ENCODE assay signal across 22 cellular contexts in the genomic region with DNA sequence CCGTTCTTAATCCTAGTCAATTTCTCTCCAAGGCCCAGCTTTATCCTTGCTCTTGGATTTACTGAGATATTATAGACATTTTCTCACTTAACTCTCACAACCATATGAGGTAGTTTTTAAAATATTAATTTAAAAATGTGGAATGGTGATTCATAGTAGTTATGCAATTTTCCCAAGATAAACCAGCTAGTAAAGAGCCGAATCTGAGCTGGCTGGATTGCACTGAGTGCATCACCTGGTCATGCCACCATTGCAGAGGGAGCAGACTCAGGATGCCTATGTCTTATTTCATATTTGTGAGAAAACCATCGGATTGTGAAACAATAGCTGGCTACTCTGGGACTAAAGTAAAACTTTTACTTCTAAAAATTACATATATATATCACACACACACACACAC.
DNase-seq lines count a peak whose midpoint lies in the region; ATAC-seq and TF ChIP-seq lines count a peak whose summit lies in the region.
"Had no signal": no experiment of that assay in that cellular context is flagged by ENCODE, and none has a peak within 500 bp of the region (broad histone marks: within the 10 kb centered on the region; RNA-seq: fewer than 3 reads in every experiment).

No MANE protein-coding gene starts in this region.

- no peak overlapping the region for H4K12ac ChIP-seq in trophoblast cell (ENCODE audit: low read depth, low read length)

- H3K4me1 Mint-ChIP-seq in type B pancreatic cell (ENCODE audit: unreplicated experiment), result no peaks in the 10 kb centered on the region
- no peaks in the 10 kb centered on the region for H3K4me1 Mint-ChIP-seq in stimulated activated naive CD8-positive, alpha-beta T cell treated with anti-CD3 and anti-CD28 coated beads, Interleukin-15, amount 100 ng/mL, for 72 hours
- H3K4me1 Mint-ChIP-seq in activated T-cell treated with anti-CD3 and anti-CD28 coated beads, Interleukin-2, amount 50 U/mL, for 72 hours (ENCODE audit: low read depth), result no peaks in the 10 kb centered on the region
- H3K4me1 Mint-ChIP-seq: T-helper 17 cell had no signal

- no peak overlapping the region for H3K27ac Mint-ChIP-seq in type B pancreatic cell
- no peak overlapping the region for H3K27ac Mint-ChIP-seq in stimulated activated naive CD8-positive, alpha-beta T cell treated with anti-CD3 and anti-CD28 coated beads, Interleukin-15, amount 100 ng/mL, for 72 hours
- no peak overlapping the region for H3K27ac Mint-ChIP-seq in activated T-cell treated with anti-CD3 and anti-CD28 coated beads, Interleukin-2, amount 50 U/mL, for 72 hours
- H3K27ac Mint-ChIP-seq: activated CD8-positive, alpha-beta T cell treated with anti-CD3 and anti-CD28 coated beads, Interleukin-2, amount 10 ng/mL, durations not matched to agents 7 days and 5 days; T-helper 17 cell had no signal

- no peak overlapping the region for H3K14ac ChIP-seq in trophoblast cell (ENCODE audit: low read length)

- no peak for ATAC-seq in stimulated activated naive CD8-positive, alpha-beta T cell treated with anti-CD3 and anti-CD28 coated beads, Interleukin-15, amount 100 ng/mL, for 72 hours
- no peak for ATAC-seq in activated T-cell treated with anti-CD3 and anti-CD28 coated beads, Interleukin-2, amount 50 U/mL, for 72 hours (replicated peaks in 1 of 2)
- ATAC-seq: activated CD8-positive, alpha-beta T cell treated with anti-CD3 and anti-CD28 coated beads, Interleukin-2, amount 10 ng/mL, durations not matched to agents 7 days and 5 days; left lung; stimulated activated naive CD8-positive, alpha-beta T cell treated with anti-CD3 and anti-CD28 coated beads, Interleukin-15, Interleukin-2, amounts not matched to agents 100 U/mL and 50 U/mL, for 24 hours; T-helper 17 cell had no signal

- no peak overlapping the region for H4K91ac ChIP-seq in trophoblast cell (ENCODE audit: low read depth, low read length)

- no peak for TF ChIP-seq CTCF in RWPE1 (conservative IDR thresholded peaks at IDR 0.05; ENCODE audit: low read depth)
- TF ChIP-seq CTCF in epithelial cell of esophagus (IDR thresholded peaks at IDR 0.05; ENCODE audit: insufficient read depth, low read depth, low read length, missing control alignments), result no peak
- no peak for TF ChIP-seq CTCF in type B pancreatic cell (conservative IDR thresholded peaks at IDR 0.05)

- no peaks in the 10 kb centered on the region for H3K4me1 ChIP-seq in trophoblast cell (ENCODE audit: control insufficient read depth in 1 of 2, insufficient read depth in 2 of 2, low read length in 2 of 2)
- H3K4me1 ChIP-seq: left lung, prostate gland had no signal

- H3K79me1 ChIP-seq in trophoblast cell (ENCODE audit: low read length), result no peaks in the 10 kb centered on the region

- POLR2A ChIA-PET in RWPE1 (lab: Yijun Ruan, JAX; ENCODE audit: low non-redundant PET), result no interaction called here

- no peak overlapping the region for H2BK120ac ChIP-seq in trophoblast cell (ENCODE audit: insufficient read depth, low read length, poor library complexity)

- no peaks in the 10 kb centered on the region for H3K27me3 Mint-ChIP-seq in type B pancreatic cell
- no peaks in the 10 kb centered on the region for H3K27me3 Mint-ChIP-seq in stimulated activated naive CD8-positive, alpha-beta T cell treated with anti-CD3 and anti-CD28 coated beads, Interleukin-15, amount 100 ng/mL, for 72 hours
- no peaks in the 10 kb centered on the region for H3K27me3 Mint-ChIP-seq in activated T-cell treated with anti-CD3 and anti-CD28 coated beads, Interleukin-2, amount 50 U/mL, for 72 hours (ENCODE audit: low read depth)
- H3K27me3 Mint-ChIP-seq: T-helper 17 cell had no signal

- H3K9me3 Mint-ChIP-seq in type B pancreatic cell, result no peaks in the 10 kb centered on the region
- H3K9me3 Mint-ChIP-seq in stimulated activated naive CD8-positive, alpha-beta T cell treated with anti-CD3 and anti-CD28 coated beads, Interleukin-15, amount 100 ng/mL, for 72 hours, result peaks cover 0 to 6% of the 10 kb centered on the region in 2 donors
- peaks cover 0 to 2% of the 10 kb centered on the region in 2 donors for H3K9me3 Mint-ChIP-seq in activated T-cell treated with anti-CD3 and anti-CD28 coated beads, Interleukin-2, amount 50 U/mL, for 72 hours

- H3K36me3 Mint-ChIP-seq in type B pancreatic cell, result no peaks in the 10 kb centered on the region
- no peaks in the 10 kb centered on the region for H3K36me3 Mint-ChIP-seq in activated T-cell treated with anti-CD3 and anti-CD28 coated beads, Interleukin-2, amount 50 U/mL, for 72 hours (ENCODE audit: insufficient read depth in 2 of 2)

- H3K4me2 ChIP-seq in trophoblast cell (ENCODE audit: low read length), result no peak overlapping the region
- H3K4me2 ChIP-seq: BLaER1, SK-N-SH had no signal

- no peak overlapping the region for H2AK5ac ChIP-seq in trophoblast cell (ENCODE audit: low read length)

- H3K4me3 ChIP-seq in epithelial cell of esophagus (ENCODE audit: low read length) (no peak overlapping the region), trophoblast cell (ENCODE audit: low read depth, low read length) (no peak overlapping the region)
- H3K4me3 ChIP-seq: BLaER1, left lung, prostate gland, thyroid gland had no signal

- no peaks in the 10 kb centered on the region for H3K36me3 ChIP-seq in trophoblast cell (ENCODE audit: control insufficient read depth in 1 of 2, insufficient read depth in 2 of 2, low read length in 2 of 2)
- H3K36me3 ChIP-seq: BLaER1, left lung, prostate gland, thyroid gland had no signal

- H3K18ac ChIP-seq in trophoblast cell (ENCODE audit: low read length), result no peak overlapping the region

- H2AFZ ChIP-seq in trophoblast cell (ENCODE audit: insufficient read depth, low read length, poor library complexity), result no peak overlapping the region

- no CpG with 5 or more reads among the region's 3 CpGs for WGBS in trophoblast cell (ENCODE audit: extremely low coverage, insufficient coverage, insufficient read length)

- no peak overlapping the region for H2BK5ac ChIP-seq in trophoblast cell (ENCODE audit: low read depth, low read length, poor library complexity)

- H3K27ac ChIP-seq in RWPE1 (no peak overlapping the region), trophoblast cell (ENCODE audit: low read depth, low read length) (no peak overlapping the region)
- H3K27ac ChIP-seq: BLaER1, left lung, prostate gland had no signal

- H3K9ac ChIP-seq in trophoblast cell (ENCODE audit: low read length), result no peak overlapping the region
- H3K9ac ChIP-seq: BLaER1, SK-N-SH had no signal

- no peak overlapping the region for H3K23ac ChIP-seq in trophoblast cell (ENCODE audit: low read length)

- H3K9me3 ChIP-seq in trophoblast cell (ENCODE audit: insufficient read depth, low read depth, low read length), result no peaks in the 10 kb centered on the region
- H3K9me3 ChIP-seq: BLaER1, prostate gland, SK-N-SH, thyroid gland had no signal

- DNase-seq in GM03348 (ENCODE audit: low spot score), result peak; percentile 23
- DNase-seq in RWPE1 (ENCODE audit: low spot score), result peak; percentile 50
- DNase-seq in epithelial cell of esophagus (ENCODE audit: low read depth), result peak; percentile 82
- DNase-seq in trophoblast cell, result peak; percentile 56 to 78
- no peak for DNase-seq in type B pancreatic cell (ENCODE audit: extremely low spot score, unreplicated experiment)
- DNase-seq in putamen (ENCODE audit: low spot score), result no peak
- no peak for DNase-seq in stimulated activated naive CD8-positive, alpha-beta T cell treated with anti-CD3 and anti-CD28 coated beads, Interleukin-15, amount 100 ng/mL, for 72 hours
- no peak for DNase-seq in activated T-cell treated with anti-CD3 and anti-CD28 coated beads, Interleukin-2, amount 50 U/mL, for 72 hours
- DNase-seq: activated CD8-positive, alpha-beta T cell treated with anti-CD3 and anti-CD28 coated beads, Interleukin-2, amount 10 ng/mL, durations not matched to agents 7 days and 5 days; activated effector memory CD4-positive, alpha-beta T cell treated with anti-CD3 and anti-CD28 coated beads, Interleukin-2, amount 50 U/mL, for 16 hours; effector memory CD4-positive, alpha-beta T cell; erythroblast; hypothalamus; left lung; MV-4-11; NCI-H510A; SK-N-SH; stimulated activated naive CD8-positive, alpha-beta T cell treated with anti-CD3 and anti-CD28 coated beads, Interleukin-15, Interleukin-2, amounts not matched to agents 100 U/mL and 50 U/mL, for 24 hours; T-helper 17 cell had no signal

- no peak overlapping the region for H3K4ac ChIP-seq in trophoblast cell (ENCODE audit: low read depth, low read length)

- H3K79me2 ChIP-seq in trophoblast cell (ENCODE audit: control insufficient read depth, insufficient read depth, low read length, poor library complexity), result no peaks in the 10 kb centered on the region

- H3K4me3 Mint-ChIP-seq in type B pancreatic cell, result no peak overlapping the region
- H3K4me3 Mint-ChIP-seq in stimulated activated naive CD8-positive, alpha-beta T cell treated with anti-CD3 and anti-CD28 coated beads, Interleukin-15, amount 100 ng/mL, for 72 hours, result no peak overlapping the region
- no peak overlapping the region for H3K4me3 Mint-ChIP-seq in activated T-cell treated with anti-CD3 and anti-CD28 coated beads, Interleukin-2, amount 50 U/mL, for 72 hours
- H3K4me3 Mint-ChIP-seq: activated CD8-positive, alpha-beta T cell treated with anti-CD3 and anti-CD28 coated beads, Interleukin-2, amount 10 ng/mL, durations not matched to agents 7 days and 5 days; T-helper 17 cell had no signal

- H4K8ac ChIP-seq in trophoblast cell (ENCODE audit: low read depth, low read length), result no peak overlapping the region

- H2BK12ac ChIP-seq in trophoblast cell (ENCODE audit: low read length), result no peak overlapping the region

- no peaks in the 10 kb centered on the region for H3K27me3 ChIP-seq in trophoblast cell (ENCODE audit: insufficient read depth, low read length)
- H3K27me3 ChIP-seq: BLaER1, left lung, thyroid gland had no signal

- CTCF ChIA-PET in RWPE1 (lab: Yijun Ruan, JAX), result interaction anchor here (0.6 to 1.4 kb wide), 5 partner anchors 9 to 1423 kb away, joined by 5 to 8 read pairs (median 5); no protein-coding TSS in a partner anchor

Comparison
In these comparisons a context has a peak if more than half of its experiments do, and no peak if none do; other contexts are left out.
1. DNase-seq: peak in GM03348 (single experiment), RWPE1 (single experiment), epithelial cell of esophagus (single experiment) and trophoblast cell (2 of 2); none in type B pancreatic cell (single experiment), putamen (single experiment), stimulated activated naive CD8-positive, alpha-beta T cell treated with anti-CD3 and anti-CD28 coated beads, Interleukin-15, amount 100 ng/mL, for 72 hours (0 of 2) and activated T-cell treated with anti-CD3 and anti-CD28 coated beads, Interleukin-2, amount 50 U/mL, for 72 hours (0 of 2).